In genomic region chr12:10331642-10332239, GRCh38 we compare ENCODE assay signal across 8 cellular contexts.
DNase-seq lines count a peak whose midpoint lies in the region; ATAC-seq and TF ChIP-seq lines count a peak whose summit lies in the region.

No MANE protein-coding gene starts in this region.

- ATAC-seq in GM21786 (IDR thresholded peaks at IDR 0.05; ENCODE audit: unreplicated experiment): no peak

- CTCF ChIA-PET in AG04449 (lab: Yijun Ruan, JAX): interaction anchor here (1.0 to 4.4 kb wide), 6 partner anchors 9 to 419 kb away, joined by 3 to 33 read pairs (median 4); no protein-coding TSS in a partner anchor

- DNase-seq in AG04449 (ENCODE audit: low read depth, low spot score) (peak; percentile 2), NCI-H2196 treated with DMSO at 0.1 percent for 48 hours (lab: John Stamatoyannopoulos, UW; ENCODE audit: unreplicated experiment) (peak; percentile 12), astrocyte of the spinal cord (ENCODE audit: low read depth, low spot score) (peak; percentile 66), iPS-NIHi11 (ENCODE audit: low spot score) (peak; percentile 58), stromal cell of bone marrow (ENCODE audit: low read depth) (peak; percentile 47)
- DNase-seq in activated CD4-positive, alpha-beta T cell treated with anti-CD3 and anti-CD28 coated beads for 4 hours: no peak

- no peak overlapping the region for H3K4me3 ChIP-seq in AG04449 (ENCODE audit: low read depth, low read length)
- no peak overlapping the region for H3K4me3 ChIP-seq in GM12875 (ENCODE audit: low read depth, low read length)
- H3K4me3 ChIP-seq in astrocyte of the spinal cord (ENCODE audit: low read depth, low read length): no peak overlapping the region

- TF ChIP-seq CTCF in AG04449 (IDR thresholded peaks at IDR 0.05; ENCODE audit: insufficient read depth, low read length, missing control alignments) (peak; percentile 69), GM12875 (IDR thresholded peaks at IDR 0.05; ENCODE audit: borderline replicate concordance, insufficient read depth, low read depth, low read length) (peak; percentile 42; the same call in 1 of the 2 replicates), astrocyte of the spinal cord (IDR thresholded peaks at IDR 0.05; ENCODE audit: low read depth, low read length) (peak; percentile 83)

- POLR2A ChIA-PET in AG04449 (lab: Yijun Ruan, JAX): no interaction called here

- in situ Hi-C loops in astrocyte of the spinal cord (cut with HindIII; ENCODE audit: low sequenced_read_pairs): no loop called here

Comparison
In these comparisons a context has a peak if more than half of its experiments do, and no peak if none do; other contexts are left out.
1. DNase-seq: peak in AG04449 (single experiment), NCI-H2196 treated with DMSO at 0.1 percent for 48 hours (single experiment), astrocyte of the spinal cord (single experiment), iPS-NIHi11 (single experiment) and stromal cell of bone marrow (single experiment); none in activated CD4-positive, alpha-beta T cell treated with anti-CD3 and anti-CD28 coated beads for 4 hours (0 of 2).
2. Peak in every context shown above with its lines, with median percentiles within 50 percentile points of each other: CTCF ChIP-seq.